In the genomic region with DNA sequence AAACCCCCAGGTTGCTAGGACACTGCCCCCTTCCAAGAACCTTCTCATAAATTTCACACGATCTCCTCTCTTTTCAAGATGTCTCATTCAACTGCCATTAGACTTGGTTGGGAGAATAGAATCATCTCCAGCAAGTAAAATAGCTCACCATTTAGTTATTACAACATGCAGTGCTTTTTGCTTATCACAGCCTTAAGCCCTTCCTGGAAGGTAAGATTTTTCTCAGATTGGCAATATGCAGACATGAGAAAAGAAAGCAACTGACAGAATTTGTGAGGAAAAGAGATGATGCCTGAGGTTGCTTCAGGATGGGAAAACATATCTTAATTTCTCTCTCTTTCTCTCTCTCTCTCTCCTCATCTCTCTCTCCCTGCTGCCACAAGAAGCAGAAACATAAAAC, we compare ENCODE assay signal across 22 cellular contexts.
"Had no signal": no experiment of that assay in that cellular context is flagged by ENCODE, and none has a peak within 500 bp of the region (broad histone marks: within the 10 kb centered on the region; RNA-seq: fewer than 3 reads in every experiment).

No MANE protein-coding gene starts in this region.

- ATAC-seq: activated CD4-positive, CD25-positive, alpha-beta regulatory T cell treated with anti-CD3 and anti-CD28 coated beads, Interleukin-2, amount 50 U/mL, for 24 hours; activated T-cell treated with anti-CD3 and anti-CD28 coated beads, Interleukin-2, amount 50 U/mL, for 72 hours; left lung; naive thymus-derived CD8-positive, alpha-beta T cell; pancreas; psoas muscle; upper lobe of right lung had no signal

- H3K4me3 ChIP-seq: left lung, lung, pancreas, psoas muscle, right atrium auricular region, thyroid gland, upper lobe of right lung had no signal

- DNase-seq: activated CD4-positive, alpha-beta memory T cell treated with anti-CD3 and anti-CD28 coated beads, Interleukin-2, amount 10 ng/mL, durations not matched to agents 7 days and 5 days; activated CD4-positive, alpha-beta T cell treated with anti-CD3 and anti-CD28 coated beads, Interleukin-2, amount 10 ng/mL, durations not matched to agents 24 days and 14 days; activated effector memory CD4-positive, alpha-beta T cell treated with Interleukin-2 at 50 U/mL for 16 hours; activated naive CD4-positive, alpha-beta T cell treated with anti-CD3 and anti-CD28 coated beads, Interleukin-2, amount 10 ng/mL, durations not matched to agents 7 days and 5 days; activated T-cell treated with anti-CD3 and anti-CD28 coated beads, Interleukin-2, amount 50 U/mL, for 72 hours; aorta; cerebellar nuclear complex; cortex of kidney; left lung; naive thymus-derived CD8-positive, alpha-beta T cell; pancreas; psoas muscle; stimulated activated CD4-positive, alpha-beta T cell treated with anti-CD3 and anti-CD28 coated beads, Interleukin-12 subunit alpha, Interleukin-12 subunit beta, amount 100 ng/mL, for 4 hours; substantia nigra; thyroid gland; upper lobe of right lung had no signal

- H3K27me3 ChIP-seq: left lung, neutrophil, pancreas, right atrium auricular region, thyroid gland, upper lobe of right lung had no signal

- H3K36me3 ChIP-seq: left lung, neutrophil, pancreas, right atrium auricular region, thyroid gland, upper lobe of right lung had no signal

- H3K4me1 ChIP-seq: left lung, pancreas, psoas muscle, right atrium auricular region, thyroid gland had no signal

- H3K9me3 ChIP-seq: left lung, neutrophil, pancreas, psoas muscle, right atrium auricular region, thyroid gland, upper lobe of right lung had no signal

- H3K27ac ChIP-seq: epithelial cell of prostate, neutrophil, pancreas, psoas muscle, right atrium auricular region, thyroid gland, upper lobe of right lung, VCaP had no signal
